Comparison of ENCODE assay signal across 24 cellular contexts in the genomic region with DNA sequence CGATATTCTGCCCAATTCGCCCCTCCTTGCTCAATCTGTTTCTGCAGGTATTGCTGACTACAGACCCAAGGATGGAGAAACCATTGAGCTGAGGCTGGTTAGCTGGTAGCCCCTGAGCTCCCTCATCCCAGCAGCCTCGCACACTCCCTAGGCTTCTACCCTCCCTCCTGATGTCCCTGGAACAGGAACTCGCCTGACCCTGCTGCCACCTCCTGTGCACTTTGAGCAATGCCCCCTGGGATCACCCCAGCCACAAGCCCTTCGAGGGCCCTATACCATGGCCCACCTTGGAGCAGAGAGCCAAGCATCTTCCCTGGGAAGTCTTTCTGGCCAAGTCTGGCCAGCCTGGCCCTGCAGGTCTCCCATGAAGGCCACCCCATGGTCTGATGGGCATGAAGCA. TPM values are rescaled to one million over a fixed set of nuclear protein-coding genes. Genes with fewer than 3 reads are reported as not detected.
"Had no signal": no experiment of that assay in that cellular context is flagged by ENCODE, and none has a peak within 500 bp of the region (broad histone marks: within the 10 kb centered on the region; RNA-seq: fewer than 3 reads in every experiment).

No MANE protein-coding gene starts in this region.

- H3K9me3 Mint-ChIP-seq: activated CD4-positive, alpha-beta memory T cell treated with anti-CD3 and anti-CD28 coated beads for 36 hours; activated naive CD4-positive, alpha-beta T cell treated with anti-CD3 and anti-CD28 coated beads for 36 hours; activated naive CD8-positive, alpha-beta T cell treated with anti-CD3 and anti-CD28 coated beads, Interleukin-2, amount 10 ng/mL, durations not matched to agents 7 days and 5 days; central memory CD8-positive, alpha-beta T cell had no signal

- H3K36me3 Mint-ChIP-seq: activated CD4-positive, alpha-beta memory T cell treated with anti-CD3 and anti-CD28 coated beads for 36 hours; activated naive CD8-positive, alpha-beta T cell treated with anti-CD3 and anti-CD28 coated beads, Interleukin-2, amount 10 ng/mL, durations not matched to agents 7 days and 5 days had no signal

- ATAC-seq: heart right ventricle, left cardiac atrium, pancreas, psoas muscle had no signal

- H3K27me3 Mint-ChIP-seq: activated CD4-positive, alpha-beta memory T cell treated with anti-CD3 and anti-CD28 coated beads for 36 hours; activated naive CD8-positive, alpha-beta T cell treated with anti-CD3 and anti-CD28 coated beads, Interleukin-2, amount 10 ng/mL, durations not matched to agents 7 days and 5 days; central memory CD8-positive, alpha-beta T cell had no signal

- FAIRE-seq: colon, pancreas had no signal

- H3K4me1 ChIP-seq: breast epithelium, pancreas, psoas muscle, vagina had no signal

- H3K4me3 ChIP-seq: breast epithelium, dorsolateral prefrontal cortex, heart right ventricle, pancreas, psoas muscle, right atrium auricular region, vagina had no signal

- H3K4me1 Mint-ChIP-seq: activated naive CD8-positive, alpha-beta T cell treated with anti-CD3 and anti-CD28 coated beads, Interleukin-2, amount 10 ng/mL, durations not matched to agents 7 days and 5 days; central memory CD8-positive, alpha-beta T cell had no signal

- H3K27ac ChIP-seq: breast epithelium, dorsolateral prefrontal cortex, epithelial cell of prostate, heart right ventricle, pancreas, psoas muscle, right atrium auricular region, vagina had no signal

- H3K27me3 ChIP-seq: breast epithelium, dorsolateral prefrontal cortex, heart right ventricle, pancreas, right atrium auricular region, vagina had no signal

- H3K4me3 Mint-ChIP-seq: activated CD4-positive, alpha-beta memory T cell treated with anti-CD3 and anti-CD28 coated beads for 36 hours; activated naive CD4-positive, alpha-beta T cell treated with anti-CD3 and anti-CD28 coated beads for 36 hours; activated naive CD8-positive, alpha-beta T cell treated with anti-CD3 and anti-CD28 coated beads, Interleukin-2, amount 10 ng/mL, durations not matched to agents 7 days and 5 days; central memory CD8-positive, alpha-beta T cell; nephron progenitor cell had no signal

- H3K36me3 ChIP-seq: breast epithelium, pancreas, right atrium auricular region, vagina had no signal

- DNase-seq: activated CD4-positive, alpha-beta memory T cell treated with anti-CD3 and anti-CD28 coated beads for 36 hours; activated CD4-positive, alpha-beta T cell treated with anti-CD3 and anti-CD28 coated beads for 48 hours; activated effector memory CD4-positive, alpha-beta T cell treated with Interleukin-2 at 50 U/mL for 16 hours; activated naive CD4-positive, alpha-beta T cell treated with anti-CD3 and anti-CD28 coated beads for 36 hours; activated naive CD8-positive, alpha-beta T cell treated with anti-CD3 and anti-CD28 coated beads, Interleukin-2, amount 10 ng/mL, durations not matched to agents 7 days and 5 days; activated T-cell treated with anti-CD3 and anti-CD28 coated beads, Interleukin-2, amount 50 U/mL, for 48 hours; amniotic stem cell; dorsolateral prefrontal cortex; foreskin fibroblast; heart right ventricle; islet precursor cell; left cardiac atrium; nephron progenitor cell; psoas muscle; stimulated activated CD4-positive, alpha-beta T cell treated with anti-CD3 and anti-CD28 coated beads, Interleukin-12 subunit alpha, Interleukin-12 subunit beta, amount 100 ng/mL, for 4 hours; T1000; trophoblast cell had no signal

- H3K9me3 ChIP-seq: breast epithelium, heart right ventricle, pancreas, psoas muscle, right atrium auricular region, vagina had no signal

- H3K27ac Mint-ChIP-seq: activated CD4-positive, alpha-beta memory T cell treated with anti-CD3 and anti-CD28 coated beads for 36 hours; activated naive CD4-positive, alpha-beta T cell treated with anti-CD3 and anti-CD28 coated beads for 36 hours; activated naive CD8-positive, alpha-beta T cell treated with anti-CD3 and anti-CD28 coated beads, Interleukin-2, amount 10 ng/mL, durations not matched to agents 7 days and 5 days had no signal

RNA-seq across cellular contexts. Expression of gene GAL3ST1, which starts 51.9 kb away (rescaled TPM):
- total RNA-seq: activated CD4-positive, alpha-beta memory T cell treated with anti-CD3 and anti-CD28 coated beads for 36 hours; vagina had no signal
